28 cellular contexts compared by ENCODE assay signal in genomic region chr1:40715660-40716059, GRCh38. TPM values are rescaled to one million over a fixed set of nuclear protein-coding genes. Genes with fewer than 3 reads are reported as not detected.
A peak's percentile ranks its signal among the peaks of the same experiment; 100 is the strongest.
DNase-seq lines count a peak whose midpoint lies in the region; ATAC-seq, FAIRE-seq and TF ChIP-seq lines count a peak whose summit lies in the region.
"Had no signal": no experiment of that assay in that cellular context is flagged by ENCODE, and none has a peak within 500 bp of the region (broad histone marks: within the 10 kb centered on the region; RNA-seq: fewer than 3 reads in every experiment).

No MANE protein-coding gene starts in this region.

- H3K27me3 Mint-ChIP-seq in progenitor cell of endocrine pancreas = no peaks in the 10 kb centered on the region
- H3K27me3 Mint-ChIP-seq: activated CD8-positive, alpha-beta T cell treated with anti-CD3 and anti-CD28 coated beads for 36 hours; activated naive CD4-positive, alpha-beta T cell treated with anti-CD3 and anti-CD28 coated beads, Interleukin-2, amount 50 U/mL, for 24 hours; stimulated activated naive B cell treated with anti-CD40 and anti-IgM and Interleukin-4, amounts not matched to agents 10 μg/mL and 1 μg/mL and 100 μg/mL, for 72 hours had no signal

- TF ChIP-seq RAD21 in A549 (conservative IDR thresholded peaks at IDR 0.05 in 1 of 2, IDR thresholded peaks at IDR 0.05 in 1 of 2) = no peak
- TF ChIP-seq RAD21 in liver (IDR thresholded peaks at IDR 0.05) = peak in 1 of 2 donors; percentile 27

- no peak for DNase-seq in A549 (ENCODE audit: low read depth in 1 of 2, low spot score in 1 of 2)
- DNase-seq in colonic mucosa = no peak
- no peak for DNase-seq in progenitor cell of endocrine pancreas (ENCODE audit: low spot score, unreplicated experiment)
- DNase-seq in BE2C = no peak
- DNase-seq in ecto neural progenitor cell (ENCODE audit: low spot score) = no peak
- DNase-seq in MM.1S = no peak
- DNase-seq in NCI-H1105 (lab: John Stamatoyannopoulos, UW) = no peak
- DNase-seq: activated CD8-positive, alpha-beta memory T cell treated with anti-CD3 and anti-CD28 coated beads, Interleukin-2, amount 50 U/mL, for 48 hours; activated CD8-positive, alpha-beta T cell treated with anti-CD3 and anti-CD28 coated beads for 36 hours; amniotic stem cell; brain microvascular endothelial cell; CD8-positive, alpha-beta T cell; effector CD8-positive, alpha-beta T cell; EL; heart left ventricle; mesenchymal stem cell; NCI-H146; NCI-H226; PC-9; Right ventricle myocardium superior; stimulated activated naive B cell treated with anti-CD40 and anti-IgM and Interleukin-4, amounts not matched to agents 10 μg/mL and 1 μg/mL and 100 μg/mL, for 72 hours; T-helper 2 cell had no signal

- 0 out of 3 replicates have a peak overlapping the region, but pooled peaks have one; percentile 9 for H3K4me2 ChIP-seq in A549
- no peak overlapping the region for H3K4me2 ChIP-seq in MM.1S (ENCODE audit: low read depth, low read length)
- H3K4me2 ChIP-seq: PC-9 had no signal

- H3K9me3 Mint-ChIP-seq in progenitor cell of endocrine pancreas (ENCODE audit: low read depth) = no peaks in the 10 kb centered on the region
- H3K9me3 Mint-ChIP-seq: activated CD8-positive, alpha-beta T cell treated with anti-CD3 and anti-CD28 coated beads for 36 hours; activated naive CD4-positive, alpha-beta T cell treated with anti-CD3 and anti-CD28 coated beads, Interleukin-2, amount 50 U/mL, for 24 hours; CD8-positive, alpha-beta T cell had no signal

- no peaks in the 10 kb centered on the region for H3K36me3 ChIP-seq in colonic mucosa
- H3K36me3 ChIP-seq in liver (ENCODE audit: control insufficient read depth in 4 of 4, insufficient read depth in 3 of 4, low read depth in 1 of 4, low read length in 3 of 4) = peaks cover 0 to 2% (median 0%) of the 10 kb centered on the region in 4 donors
- no peaks in the 10 kb centered on the region; the same call in 1 of the 2 replicates for H3K36me3 ChIP-seq in BE2C
- H3K36me3 ChIP-seq in MM.1S (replicated peaks; ENCODE audit: insufficient read depth, low read length) = no peaks in the 10 kb centered on the region
- H3K36me3 ChIP-seq: brain microvascular endothelial cell, neutrophil had no signal

- H4K20me1 ChIP-seq in MM.1S (ENCODE audit: insufficient read depth, low read length) = no peaks in the 10 kb centered on the region

- peaks cover 84% of the 10 kb centered on the region for H3K79me2 ChIP-seq in MM.1S (ENCODE audit: low read length)

- no peak overlapping the region for H2AFZ ChIP-seq in MM.1S (ENCODE audit: low read length)
- H2AFZ ChIP-seq: PC-9 had no signal

- H3K9ac ChIP-seq in colonic mucosa (ENCODE audit: low read depth in 2 of 2, low read length in 2 of 2) = no peak overlapping the region
- H3K9ac ChIP-seq in liver (ENCODE audit: low read depth in 1 of 2, low read length in 2 of 2) = no peak overlapping the region
- H3K9ac ChIP-seq in MM.1S (ENCODE audit: low read length) = no peak overlapping the region

- WGBS in A549 (ENCODE audit: missing lambda C conversion rate) = 60% methylated on average over 3 of the region's 3 CpGs
- WGBS in liver = 32% methylated on average over 3 of the region's 3 CpGs

- peak overlapping the region; percentile 47 for H3K27ac Mint-ChIP-seq in progenitor cell of endocrine pancreas
- H3K27ac Mint-ChIP-seq: activated CD8-positive, alpha-beta T cell treated with anti-CD3 and anti-CD28 coated beads for 36 hours; CD8-positive, alpha-beta T cell; stimulated activated naive B cell treated with anti-CD40 and anti-IgM and Interleukin-4, amounts not matched to agents 10 μg/mL and 1 μg/mL and 100 μg/mL, for 72 hours had no signal

- ATAC-seq in A549 = no peak
- ATAC-seq: activated CD8-positive, alpha-beta T cell treated with anti-CD3 and anti-CD28 coated beads for 36 hours; CD8-positive, alpha-beta T cell; HCT116; heart left ventricle; SK-N-SH treated with all-trans-retinoic acid at 6 μM for 48 hours; stimulated activated naive B cell treated with anti-CD40 and anti-IgM and Interleukin-4, amounts not matched to agents 10 μg/mL and 1 μg/mL and 100 μg/mL, for 72 hours had no signal

- H3K27me3 ChIP-seq in colonic mucosa (no peaks in the 10 kb centered on the region), liver (ENCODE audit: control insufficient read depth in 4 of 4, insufficient read depth in 4 of 4, low read length in 3 of 4) (no peaks in the 10 kb centered on the region), BE2C (no peaks in the 10 kb centered on the region), MM.1S (replicated peaks; ENCODE audit: insufficient read depth, low read length) (no peaks in the 10 kb centered on the region)
- H3K27me3 ChIP-seq: brain microvascular endothelial cell, heart left ventricle, neutrophil had no signal

- H3K4me1 Mint-ChIP-seq in progenitor cell of endocrine pancreas (ENCODE audit: low read depth) = peaks cover 55% of the 10 kb centered on the region

- H3K4me1 ChIP-seq in A549 (peaks cover 38% of the 10 kb centered on the region), colonic mucosa (no peaks in the 10 kb centered on the region), liver (ENCODE audit: control insufficient read depth in 4 of 4, insufficient read depth in 4 of 4, low read length in 3 of 4) (peaks cover 14 to 69% (median 52%) of the 10 kb centered on the region in 4 donors), BE2C (no peaks in the 10 kb centered on the region), MM.1S (ENCODE audit: low read length) (peaks cover 21% of the 10 kb centered on the region)

- no peaks in the 10 kb centered on the region for H3K9me3 ChIP-seq in A549
- H3K9me3 ChIP-seq in colonic mucosa = no peaks in the 10 kb centered on the region
- no peaks in the 10 kb centered on the region for H3K9me3 ChIP-seq in liver (ENCODE audit: control insufficient read depth in 4 of 4, low read length in 3 of 4)
- H3K9me3 ChIP-seq in BE2C = no peaks in the 10 kb centered on the region
- no peaks in the 10 kb centered on the region for H3K9me3 ChIP-seq in MM.1S (replicated peaks; ENCODE audit: insufficient read depth, low read length)
- H3K9me3 ChIP-seq: heart left ventricle, neutrophil had no signal

- intact Hi-C loops in colonic mucosa (cut with DNase I) = no loop called here

- POLR2A ChIA-PET in A549 (lab: Yijun Ruan, JAX) = no interaction called here

- H3K27ac ChIP-seq in A549 (no peak overlapping the region), colonic mucosa (peak overlapping the region; percentile 41), liver (ENCODE audit: low read depth in 1 of 2, low read length in 2 of 2) (peak overlapping the region in 1 of 2 donors; percentile 32), MM.1S (ENCODE audit: low read length) (no peak overlapping the region)
- H3K27ac ChIP-seq: brain microvascular endothelial cell, neutrophil, PC-9 had no signal

- peaks cover 6% of the 10 kb centered on the region for H3K36me3 Mint-ChIP-seq in progenitor cell of endocrine pancreas (ENCODE audit: insufficient read depth)

- H3K4me3 ChIP-seq in A549 (no peak overlapping the region), colonic mucosa (no peak overlapping the region), liver (ENCODE audit: low read depth in 1 of 3, low read length in 3 of 3) (no peak overlapping the region), BE2C (ENCODE audit: low read depth, low read length) (no peak overlapping the region), MM.1S (ENCODE audit: low read length) (no peak overlapping the region)
- H3K4me3 ChIP-seq: heart left ventricle, PC-9 had no signal

- H3K9me2 ChIP-seq in MM.1S (replicated peaks; ENCODE audit: insufficient read depth, low read length) = no peaks in the 10 kb centered on the region

- H3K4me3 Mint-ChIP-seq in progenitor cell of endocrine pancreas (ENCODE audit: low read depth) = no peak overlapping the region
- H3K4me3 Mint-ChIP-seq: activated CD8-positive, alpha-beta T cell treated with anti-CD3 and anti-CD28 coated beads for 36 hours; activated naive CD4-positive, alpha-beta T cell treated with anti-CD3 and anti-CD28 coated beads, Interleukin-2, amount 50 U/mL, for 24 hours; CD8-positive, alpha-beta T cell; stimulated activated naive B cell treated with anti-CD40 and anti-IgM and Interleukin-4, amounts not matched to agents 10 μg/mL and 1 μg/mL and 100 μg/mL, for 72 hours had no signal

- H3F3A ChIP-seq in MM.1S (ENCODE audit: insufficient read depth, low read length) = no peaks in the 10 kb centered on the region; the same call in none of the 2 replicates

- CTCF ChIA-PET in A549 (lab: Yijun Ruan, JAX) = no interaction called here

- TF ChIP-seq CTCF in A549 (IDR thresholded peaks at IDR 0.05) = no peak
- TF ChIP-seq CTCF in colonic mucosa (IDR thresholded peaks at IDR 0.05) = no peak
- no peak for TF ChIP-seq CTCF in liver (IDR thresholded peaks at IDR 0.05; ENCODE audit: low read depth, low read length, missing input control)
- no peak for TF ChIP-seq CTCF in progenitor cell of endocrine pancreas (IDR thresholded peaks at IDR 0.05; ENCODE audit: unreplicated experiment)
- no peak for TF ChIP-seq CTCF in BE2C (IDR thresholded peaks at IDR 0.05; ENCODE audit: low read depth, low read length)
- TF ChIP-seq CTCF in MM.1S (IDR thresholded peaks at IDR 0.05; ENCODE audit: low read length) = no peak

- no peak for TF ChIP-seq POLR2A in A549 (IDR thresholded peaks at IDR 0.05; ENCODE audit: low read length)

- TF ChIP-seq EP300 in A549 (IDR thresholded peaks at IDR 0.05) = no peak

- no peak for FAIRE-seq in A549 (lab: Jason Lieb, UNC)
- FAIRE-seq: GM18507 had no signal

TF ChIP-seq in liver, 16 proteins besides CTCF, POLR2A, EP300 and RAD21 (continues in another document):
- TF ChIP-seq SP1 (IDR thresholded peaks at IDR 0.05) = peak; percentile 39

RNA-seq across cellular contexts. Expression of gene NFYC, which starts 24.2 kb away (rescaled TPM):
- polyA plus RNA-seq in A549 (2011; rRNA removed) = 37.8 and 43.4 TPM in 2 replicates
- polyA plus RNA-seq in A549 (2012; cell fraction: cytosol; rRNA removed) = 72.7 and 88.4 TPM in 2 replicates
- polyA plus RNA-seq in A549 (2012; cell fraction: nucleus; rRNA removed) = 74.1 and 115 TPM in 2 replicates
- 35.0 to 35.2 TPM (median 35.1 TPM) in 3 replicates for polyA plus RNA-seq in A549 (2017; fragmentation: RNase III; extraction: RNeasy Plus Mini Kit Qiagen cat#74134 plus additional on column Dnase treatment)
- 70.6 and 97.8 TPM in 2 replicates for polyA minus RNA-seq in A549 (2011; rRNA and poly(A)+ RNA removed)
- total RNA-seq in colonic mucosa = 10 to 100 TPM; 46.9 to 62.2 TPM
- 10 to 100 TPM; 27.4 to 28.1 TPM for total RNA-seq in liver
- polyA plus RNA-seq in liver = 10 to 100 TPM; 18.3 to 26.3 TPM
- 73.4 and 74.9 TPM in 2 replicates for total RNA-seq in progenitor cell of endocrine pancreas
- 88.4 TPM for polyA plus RNA-seq in BE2C (2012; ENCODE audit: insufficient read depth, insufficient read length, low read depth)

RNA-seq across cellular contexts. Expression of gene RIMS3, which starts 50.2 kb away (rescaled TPM):
- 1.9 and 2.4 TPM in 2 replicates for polyA plus RNA-seq in A549 (2011; rRNA removed)
- 0.95 and 1.3 TPM in 2 replicates for polyA plus RNA-seq in A549 (2012; cell fraction: cytosol; rRNA removed)
- polyA plus RNA-seq in A549 (2012; cell fraction: nucleus; rRNA removed) = 1.4 and 1.8 TPM in 2 replicates
- polyA plus RNA-seq in A549 (2017; fragmentation: RNase III; extraction: RNeasy Plus Mini Kit Qiagen cat#74134 plus additional on column Dnase treatment) = 1.3 to 1.6 TPM (median 1.5 TPM) in 3 replicates
- 3.6 and 4.9 TPM in 2 replicates for polyA minus RNA-seq in A549 (2011; rRNA and poly(A)+ RNA removed)
- 1 to 10 TPM; 7.0 to 9.5 TPM for total RNA-seq in colonic mucosa
- 1 to 10 TPM; 1.0 to 2.2 TPM for total RNA-seq in liver
- under 1 TPM; 0.22 to 0.53 TPM for polyA plus RNA-seq in liver
- 7.0 and 7.2 TPM in 2 replicates for total RNA-seq in progenitor cell of endocrine pancreas
- 47.8 TPM for polyA plus RNA-seq in BE2C (2012; ENCODE audit: insufficient read depth, insufficient read length, low read depth)
